In genomic region chr12:43763769-43764168, GRCh38 we compare ENCODE assay signal across 2 cellular contexts.
TF ChIP-seq lines count a peak whose summit lies in the region.

No MANE protein-coding gene starts in this region.

TF ChIP-seq in GM23338, 12 proteins besides CTCF, POLR2A, EP300 and RAD21:
- TF ChIP-seq, protein P1, sequence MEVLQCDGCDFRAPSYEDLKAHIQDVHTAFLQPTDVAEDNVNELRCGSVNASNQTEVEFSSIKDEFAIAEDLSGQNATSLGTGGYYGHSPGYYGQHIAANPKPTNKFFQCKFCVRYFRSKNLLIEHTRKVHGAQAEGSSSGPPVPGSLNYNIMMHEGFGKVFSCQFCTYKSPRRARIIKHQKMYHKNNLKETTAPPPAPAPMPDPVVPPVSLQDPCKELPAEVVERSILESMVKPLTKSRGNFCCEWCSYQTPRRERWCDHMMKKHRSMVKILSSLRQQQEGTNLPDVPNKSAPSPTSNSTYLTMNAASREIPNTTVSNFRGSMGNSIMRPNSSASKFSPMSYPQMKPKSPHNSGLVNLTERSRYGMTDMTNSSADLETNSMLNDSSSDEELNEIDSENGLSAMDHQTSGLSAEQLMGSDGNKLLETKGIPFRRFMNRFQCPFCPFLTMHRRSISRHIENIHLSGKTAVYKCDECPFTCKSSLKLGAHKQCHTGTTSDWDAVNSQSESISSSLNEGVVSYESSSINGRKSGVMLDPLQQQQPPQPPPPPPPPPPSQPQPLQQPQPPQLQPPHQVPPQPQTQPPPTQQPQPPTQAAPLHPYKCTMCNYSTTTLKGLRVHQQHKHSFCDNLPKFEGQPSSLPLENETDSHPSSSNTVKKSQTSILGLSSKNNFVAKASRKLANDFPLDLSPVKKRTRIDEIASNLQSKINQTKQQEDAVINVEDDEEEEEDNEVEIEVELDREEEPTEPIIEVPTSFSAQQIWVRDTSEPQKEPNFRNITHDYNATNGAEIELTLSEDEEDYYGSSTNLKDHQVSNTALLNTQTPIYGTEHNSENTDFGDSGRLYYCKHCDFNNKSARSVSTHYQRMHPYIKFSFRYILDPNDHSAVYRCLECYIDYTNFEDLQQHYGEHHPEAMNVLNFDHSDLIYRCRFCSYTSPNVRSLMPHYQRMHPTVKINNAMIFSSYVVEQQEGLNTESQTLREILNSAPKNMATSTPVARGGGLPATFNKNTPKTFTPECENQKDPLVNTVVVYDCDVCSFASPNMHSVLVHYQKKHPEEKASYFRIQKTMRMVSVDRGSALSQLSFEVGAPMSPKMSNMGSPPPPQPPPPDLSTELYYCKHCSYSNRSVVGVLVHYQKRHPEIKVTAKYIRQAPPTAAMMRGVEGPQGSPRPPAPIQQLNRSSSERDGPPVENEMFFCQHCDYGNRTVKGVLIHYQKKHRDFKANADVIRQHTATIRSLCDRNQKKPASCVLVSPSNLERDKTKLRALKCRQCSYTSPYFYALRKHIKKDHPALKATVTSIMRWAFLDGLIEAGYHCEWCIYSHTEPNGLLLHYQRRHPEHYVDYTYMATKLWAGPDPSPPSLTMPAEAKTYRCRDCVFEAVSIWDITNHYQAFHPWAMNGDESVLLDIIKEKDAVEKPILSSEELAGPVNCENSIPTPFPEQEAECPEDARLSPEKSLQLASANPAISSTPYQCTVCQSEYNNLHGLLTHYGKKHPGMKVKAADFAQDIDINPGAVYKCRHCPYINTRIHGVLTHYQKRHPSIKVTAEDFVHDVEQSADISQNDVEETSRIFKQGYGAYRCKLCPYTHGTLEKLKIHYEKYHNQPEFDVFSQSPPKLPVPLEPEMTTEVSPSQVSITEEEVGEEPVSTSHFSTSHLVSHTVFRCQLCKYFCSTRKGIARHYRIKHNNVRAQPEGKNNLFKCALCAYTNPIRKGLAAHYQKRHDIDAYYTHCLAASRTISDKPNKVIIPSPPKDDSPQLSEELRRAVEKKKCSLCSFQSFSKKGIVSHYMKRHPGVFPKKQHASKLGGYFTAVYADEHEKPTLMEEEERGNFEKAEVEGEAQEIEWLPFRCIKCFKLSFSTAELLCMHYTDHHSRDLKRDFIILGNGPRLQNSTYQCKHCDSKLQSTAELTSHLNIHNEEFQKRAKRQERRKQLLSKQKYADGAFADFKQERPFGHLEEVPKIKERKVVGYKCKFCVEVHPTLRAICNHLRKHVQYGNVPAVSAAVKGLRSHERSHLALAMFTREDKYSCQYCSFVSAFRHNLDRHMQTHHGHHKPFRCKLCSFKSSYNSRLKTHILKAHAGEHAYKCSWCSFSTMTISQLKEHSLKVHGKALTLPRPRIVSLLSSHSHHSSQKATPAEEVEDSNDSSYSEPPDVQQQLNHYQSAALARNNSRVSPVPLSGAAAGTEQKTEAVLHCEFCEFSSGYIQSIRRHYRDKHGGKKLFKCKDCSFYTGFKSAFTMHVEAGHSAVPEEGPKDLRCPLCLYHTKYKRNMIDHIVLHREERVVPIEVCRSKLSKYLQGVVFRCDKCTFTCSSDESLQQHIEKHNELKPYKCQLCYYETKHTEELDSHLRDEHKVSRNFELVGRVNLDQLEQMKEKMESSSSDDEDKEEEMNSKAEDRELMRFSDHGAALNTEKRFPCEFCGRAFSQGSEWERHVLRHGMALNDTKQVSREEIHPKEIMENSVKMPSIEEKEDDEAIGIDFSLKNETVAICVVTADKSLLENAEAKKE (CRISPR knock-in tag; IDR thresholded peaks at IDR 0.05): no peak
- TF ChIP-seq NANOG (IDR thresholded peaks at IDR 0.05; ENCODE audit: borderline replicate concordance): no peak
- TF ChIP-seq, protein P2, sequence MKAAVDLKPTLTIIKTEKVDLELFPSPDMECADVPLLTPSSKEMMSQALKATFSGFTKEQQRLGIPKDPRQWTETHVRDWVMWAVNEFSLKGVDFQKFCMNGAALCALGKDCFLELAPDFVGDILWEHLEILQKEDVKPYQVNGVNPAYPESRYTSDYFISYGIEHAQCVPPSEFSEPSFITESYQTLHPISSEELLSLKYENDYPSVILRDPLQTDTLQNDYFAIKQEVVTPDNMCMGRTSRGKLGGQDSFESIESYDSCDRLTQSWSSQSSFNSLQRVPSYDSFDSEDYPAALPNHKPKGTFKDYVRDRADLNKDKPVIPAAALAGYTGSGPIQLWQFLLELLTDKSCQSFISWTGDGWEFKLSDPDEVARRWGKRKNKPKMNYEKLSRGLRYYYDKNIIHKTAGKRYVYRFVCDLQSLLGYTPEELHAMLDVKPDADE (IDR thresholded peaks at IDR 0.05): no peak
- TF ChIP-seq ZNF114 (CRISPR knock-in tag; IDR thresholded peaks at IDR 0.05): no peak
- TF ChIP-seq POLR2AphosphoS5 (IDR thresholded peaks at IDR 0.05; ENCODE audit: low read depth): no peak
- TF ChIP-seq EZH2 (IDR thresholded peaks at IDR 0.05; ENCODE audit: low read depth, unreplicated experiment): no peak
- no peak for TF ChIP-seq CREB1 (CRISPR knock-in tag; IDR thresholded peaks at IDR 0.05; ENCODE audit: low read depth)
- no peak for TF ChIP-seq JUNB (IDR thresholded peaks at IDR 0.05; ENCODE audit: unreplicated experiment)
- no peak for TF ChIP-seq REST (IDR thresholded peaks at IDR 0.05; ENCODE audit: unreplicated experiment)
- TF ChIP-seq EZH2phosphoT487 (IDR thresholded peaks at IDR 0.05; ENCODE audit: unreplicated experiment): no peak
- TF ChIP-seq STAT1 (IDR thresholded peaks at IDR 0.05; ENCODE audit: unreplicated experiment): no peak
- no peak for TF ChIP-seq ZNF331 (CRISPR knock-in tag; IDR thresholded peaks at IDR 0.05; ENCODE audit: low read depth)

TF ChIP-seq in WTC11, 78 proteins besides CTCF, POLR2A, EP300 and RAD21 (continued from another document):
- TF ChIP-seq USF2 (CRISPR knock-in tag; IDR thresholded peaks at IDR 0.05) (no peak), ELF4 (CRISPR knock-in tag; IDR thresholded peaks at IDR 0.05; ENCODE audit: low read depth) (no peak), ATF6 (CRISPR knock-in tag; IDR thresholded peaks at IDR 0.05) (no peak), ZNF396 (CRISPR knock-in tag; IDR thresholded peaks at IDR 0.05; ENCODE audit: borderline replicate concordance) (no peak)
